17 cellular contexts compared by ENCODE assay signal in the genomic region with DNA sequence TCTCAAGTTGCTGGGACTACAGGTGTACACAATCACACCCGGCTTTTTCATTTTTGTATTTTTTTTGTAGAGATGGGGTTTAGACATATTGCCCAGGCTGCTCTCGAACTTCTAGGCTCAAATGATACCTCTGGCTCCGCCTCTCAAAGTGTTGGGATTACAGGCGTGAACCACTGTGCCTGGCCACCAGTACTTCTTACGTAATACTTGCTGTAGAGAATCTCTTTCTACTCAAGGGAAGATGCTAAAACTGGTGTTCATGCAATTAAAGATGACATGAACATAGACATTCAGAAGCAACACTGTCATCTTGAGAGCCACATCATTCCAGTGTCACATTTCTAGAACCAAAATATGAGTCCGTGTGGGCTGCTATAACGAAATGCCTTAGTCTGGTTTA. TPM values are rescaled to one million over a fixed set of nuclear protein-coding genes. Genes with fewer than 3 reads are reported as not detected.
DNase-seq lines count a peak whose midpoint lies in the region; ATAC-seq, FAIRE-seq and TF ChIP-seq lines count a peak whose summit lies in the region.
"Had no signal": no experiment of that assay in that cellular context is flagged by ENCODE, and none has a peak within 500 bp of the region (broad histone marks: within the 10 kb centered on the region; RNA-seq: fewer than 3 reads in every experiment).

No MANE protein-coding gene starts in this region.

- no peak overlapping the region for H3K9ac ChIP-seq in HepG2 (ENCODE audit: insufficient read depth, low read depth, low read length)
- no peak overlapping the region for H3K9ac ChIP-seq in keratinocyte (ENCODE audit: control insufficient read depth, extremely low read depth, insufficient read depth, low read length)

- 97% methylated on average over 7 of the region's 7 CpGs for WGBS in HepG2 (ENCODE audit: low lambda C conversion rate)
- WGBS in right lobe of liver (ENCODE audit: insufficient coverage, low coverage, low lambda C conversion rate, missing lambda C conversion rate): 90% methylated on average over 7 of the region's 7 CpGs

- H3K36me3 ChIP-seq in HepG2 (replicated peaks in 1 of 2; ENCODE audit: control insufficient read depth in 1 of 2, insufficient read depth in 2 of 2, low read length in 2 of 2) (peaks cover 2 to 24% of the 10 kb centered on the region in 2 experiments; a peak in 3 of 5 replicates), right lobe of liver (peaks cover 0 to 4% (median 0%) of the 10 kb centered on the region in 4 donors), keratinocyte (ENCODE audit: control insufficient read depth in 2 of 2, extremely low read depth in 1 of 2, insufficient read depth in 2 of 2, low read length in 2 of 2) (peaks cover 4 to 25% of the 10 kb centered on the region in 2 experiments), BE2C (no peaks in the 10 kb centered on the region; the same call in none of the 2 replicates)

- H3K79me2 ChIP-seq in HepG2 (ENCODE audit: insufficient read depth, low read length) (no peaks in the 10 kb centered on the region), keratinocyte (ENCODE audit: control insufficient read depth, insufficient read depth, low read length) (no peaks in the 10 kb centered on the region)

- H3K4me2 ChIP-seq in HepG2 (ENCODE audit: low read depth, low read length): no peak overlapping the region
- H3K4me2 ChIP-seq in keratinocyte (ENCODE audit: control insufficient read depth, extremely low read depth, insufficient read depth, low read depth, low read length): no peak overlapping the region

- TF ChIP-seq EP300 in HepG2 (IDR thresholded peaks at IDR 0.05; ENCODE audit: low read depth in 2 of 2, low read length in 2 of 2) (no peak), HepG2 (CRISPR knock-in tag; IDR thresholded peaks at IDR 0.05; ENCODE audit: borderline replicate concordance) (no peak)

- TF ChIP-seq CTCF in HepG2 (CRISPR knock-in tag; IDR thresholded peaks at IDR 0.05): no peak
- no peak for TF ChIP-seq CTCF in right lobe of liver (IDR thresholded peaks at IDR 0.05)
- TF ChIP-seq CTCF in keratinocyte (optimal IDR thresholded peaks at IDR 0.05 in 1 of 3, IDR thresholded peaks at IDR 0.05 in 1 of 3, conservative IDR thresholded peaks at IDR 0.05 in 1 of 3; ENCODE audit: extremely low read depth in 1 of 3, insufficient read depth in 2 of 3, low read length in 3 of 3): no peak
- no peak for TF ChIP-seq CTCF in BE2C (IDR thresholded peaks at IDR 0.05; ENCODE audit: low read depth, low read length)
- TF ChIP-seq CTCF in foreskin keratinocyte (conservative IDR thresholded peaks at IDR 0.05): no peak

- H3K9me1 ChIP-seq in keratinocyte (ENCODE audit: control insufficient read depth, extremely low read depth, insufficient read depth, low read length): peaks cover 2% of the 10 kb centered on the region

- no peak for TF ChIP-seq POLR2A in HepG2 (IDR thresholded peaks at IDR 0.05; ENCODE audit: insufficient read depth in 1 of 2, low read depth in 2 of 2, low read length in 2 of 2)
- TF ChIP-seq POLR2A in right lobe of liver (IDR thresholded peaks at IDR 0.05): no peak

- no peak for TF ChIP-seq RAD21 in HepG2 (CRISPR knock-in tag; IDR thresholded peaks at IDR 0.05)

- no TSS peak for BruUV-seq in HepG2 (replicated peaks; lab: Mats Ljungman, UMichigan)

- no peak for FAIRE-seq in HepG2 (lab: Jason Lieb, UNC)
- FAIRE-seq in keratinocyte (lab: Jason Lieb, UNC): peak; percentile 36
- FAIRE-seq: G401.6, GM12891, HTR-8/SVneo had no signal

- intact Hi-C loops in HepG2 (cut with micrococcal nuclease; ENCODE audit: unreplicated experiment): no loop called here
- intact Hi-C loops in right lobe of liver (cut with DNase I): no loop called here

- ATAC-seq in HepG2 (no peak), right lobe of liver (no peak), GM21367 (IDR thresholded peaks at IDR 0.05; ENCODE audit: unreplicated experiment) (no peak), foreskin keratinocyte (no peak)
- ATAC-seq: HCT116 had no signal

- H3K4me3 ChIP-seq in HepG2 (replicated peaks in 1 of 3; ENCODE audit: insufficient read depth in 1 of 3, low read depth in 2 of 3, low read length in 3 of 3) (no peak overlapping the region), right lobe of liver (no peak overlapping the region), keratinocyte (ENCODE audit: control insufficient read depth in 2 of 3, extremely low read depth in 1 of 3, insufficient read depth in 2 of 3, low read depth in 1 of 3, low read length in 3 of 3) (no peak overlapping the region), BE2C (ENCODE audit: low read depth, low read length) (no peak overlapping the region)

- no peaks in the 10 kb centered on the region for H3K9me3 ChIP-seq in HepG2 (ENCODE audit: low read length)
- H3K9me3 ChIP-seq in right lobe of liver: no peaks in the 10 kb centered on the region
- no peaks in the 10 kb centered on the region for H3K9me3 ChIP-seq in keratinocyte (ENCODE audit: control insufficient read depth, low read depth, low read length)
- no peaks in the 10 kb centered on the region for H3K9me3 ChIP-seq in BE2C

- in situ Hi-C loops in HepG2 (cut with HindIII; ENCODE audit: extremely low pct_ligation_motif_present, low pct_unique_long_range_greater_than_20kb): no loop called here

- no peaks in the 10 kb centered on the region for H3K4me1 ChIP-seq in HepG2 (ENCODE audit: insufficient read depth, low read length)
- peaks cover 0 to 21% (median 0%) of the 10 kb centered on the region in 4 donors for H3K4me1 ChIP-seq in right lobe of liver
- H3K4me1 ChIP-seq in keratinocyte (ENCODE audit: control insufficient read depth, extremely low read depth, insufficient read depth, low read length): peaks cover 14% of the 10 kb centered on the region
- no peaks in the 10 kb centered on the region for H3K4me1 ChIP-seq in BE2C
- peaks cover 3% of the 10 kb centered on the region for H3K4me1 ChIP-seq in foreskin keratinocyte

- DNase-seq in HepG2 (ENCODE audit: low spot score): no peak
- no peak for DNase-seq in right lobe of liver
- DNase-seq in NAMALWA (ENCODE audit: low spot score): peak; percentile 9
- no peak for DNase-seq in keratinocyte (ENCODE audit: low read depth, low spot score)
- DNase-seq in NCI-H82 (lab: John Stamatoyannopoulos, UW): no peak
- no peak for DNase-seq in BE2C
- DNase-seq in foreskin keratinocyte: no peak
- DNase-seq: CD4-positive, alpha-beta memory T cell; EL; GOT3 had no signal

- no peaks in the 10 kb centered on the region for H4K20me1 ChIP-seq in HepG2 (ENCODE audit: insufficient read depth, low read length)
- no peaks in the 10 kb centered on the region for H4K20me1 ChIP-seq in keratinocyte (ENCODE audit: control insufficient read depth, extremely low read depth, insufficient read depth, low read length)

- no peak overlapping the region for H2AFZ ChIP-seq in HepG2 (ENCODE audit: low read length)
- no peak overlapping the region for H2AFZ ChIP-seq in keratinocyte (ENCODE audit: control insufficient read depth, low read length)

- H3K27ac ChIP-seq in HepG2 (ENCODE audit: extremely low read length, insufficient read depth, low read length) (no peak overlapping the region), right lobe of liver (no peak overlapping the region), keratinocyte (ENCODE audit: control insufficient read depth, insufficient read depth, low read length) (no peak overlapping the region), foreskin keratinocyte (no peak overlapping the region)
- H3K27ac ChIP-seq: 22Rv1, C4-2B had no signal

- no peaks in the 10 kb centered on the region for H3K27me3 ChIP-seq in HepG2 (ENCODE audit: control insufficient read depth in 1 of 2, insufficient read depth in 2 of 2, low read length in 2 of 2)
- H3K27me3 ChIP-seq in right lobe of liver: no peaks in the 10 kb centered on the region
- no peaks in the 10 kb centered on the region for H3K27me3 ChIP-seq in keratinocyte (ENCODE audit: control insufficient read depth, extremely low read depth, insufficient read depth, low read length)
- H3K27me3 ChIP-seq in BE2C: no peaks in the 10 kb centered on the region
- no peaks in the 10 kb centered on the region for H3K27me3 ChIP-seq in foreskin keratinocyte

- dilution Hi-C loops in keratinocyte (cut with MboI; ENCODE audit: extremely low pct_ligation_motif_present, low sequenced_read_pairs): no loop called here

- POLR2A ChIA-PET in HepG2 (lab: Yijun Ruan, JAX): no interaction called here

- CTCF ChIA-PET in HepG2 (lab: Yijun Ruan, JAX; ENCODE audit: low intra/inter-chr PET ratio, low total read pairs): no interaction called here

RNA-seq across cellular contexts. Expression of a gene that starts 53.7 kb away (rescaled TPM):
- total RNA-seq in HepG2 (2016; rRNA removed; fragmentation: Illumina TruSeq; extraction: Trizol): 0.04 TPM in 1 of 2 replicates, not detected in the other
- total RNA-seq in HepG2 (2016; cell fraction: cytosol; rRNA removed; fragmentation: Illumina TruSeq; extraction: Trizol; ENCODE audit: low read depth): not detected in 2 replicates
- total RNA-seq in HepG2 (2016; cell fraction: insoluble cytoplasmic fraction; rRNA removed; fragmentation: Illumina TruSeq; extraction: Trizol): 0.04 TPM in 1 of 2 replicates, not detected in the other
- total RNA-seq in HepG2 (2016; cell fraction: membrane; rRNA removed; fragmentation: Illumina TruSeq; extraction: Trizol): 0.03 TPM in 1 of 2 replicates, not detected in the other
- 0.16 and 0.25 TPM in 2 replicates for total RNA-seq in HepG2 (2016; cell fraction: nucleus; rRNA removed; fragmentation: Illumina TruSeq; extraction: Trizol)
- polyA plus RNA-seq in HepG2 (2011; rRNA removed): 0.86 and 1.2 TPM in 2 replicates
- polyA plus RNA-seq in HepG2 (2011; cell fraction: cytosol; rRNA removed): 0.67 and 0.68 TPM in 2 replicates
- 0.74 and 0.85 TPM in 2 replicates for polyA plus RNA-seq in HepG2 (2011; cell fraction: nucleus; rRNA removed)
- 1.0 and 1.8 TPM in 2 replicates for polyA plus RNA-seq in HepG2 (2012)
- polyA plus RNA-seq in HepG2 (2016; cell fraction: cytosol; fragmentation: Illumina TruSeq; extraction: Trizol; ENCODE audit: low read depth): 0.03 and 0.09 TPM in 2 replicates
- polyA plus RNA-seq in HepG2 (2016; cell fraction: insoluble cytoplasmic fraction; fragmentation: Illumina TruSeq; extraction: Trizol; ENCODE audit: low read depth): 0.07 and 0.08 TPM in 2 replicates
- polyA plus RNA-seq in HepG2 (2016; cell fraction: membrane; fragmentation: Illumina TruSeq; extraction: Trizol; ENCODE audit: low read depth): not detected in 2 replicates
- polyA plus RNA-seq in HepG2 (2016; cell fraction: nucleus; fragmentation: Illumina TruSeq; extraction: Trizol; ENCODE audit: insufficient read depth, low read depth): 0.14 and 0.28 TPM in 2 replicates
- polyA minus RNA-seq in HepG2 (2011; rRNA and poly(A)+ RNA removed; ENCODE audit: low replicate concordance): 1.2 TPM in 1 of 2 replicates, not detected in the other
- 0.53 and 0.69 TPM in 2 replicates for polyA minus RNA-seq in HepG2 (2011; cell fraction: cytosol; rRNA and poly(A)+ RNA removed)
- polyA minus RNA-seq in HepG2 (2011; cell fraction: nucleus; rRNA and poly(A)+ RNA removed): 1.4 and 1.6 TPM in 2 replicates
- under 1 TPM; 0.14 to 0.93 (median 0.59) TPM for total RNA-seq in right lobe of liver
- polyA plus RNA-seq in keratinocyte: 0.05 TPM in 2 of 3 replicates, not detected in the other
- 2.3 TPM for polyA plus RNA-seq in keratinocyte (2011; ENCODE audit: low read depth)
- not detected in 2 replicates for polyA plus RNA-seq in keratinocyte (2011; cell fraction: cytosol; rRNA removed)
- 0.17 and 0.24 TPM in 2 replicates for polyA plus RNA-seq in keratinocyte (2011; cell fraction: nucleus; rRNA removed)
- polyA plus RNA-seq in keratinocyte (2012; ENCODE audit: low replicate concordance): 1.5 TPM in 1 of 2 replicates, not detected in the other
- 0.13 TPM in 1 of 3 replicates, not detected in the others for polyA minus RNA-seq in keratinocyte
- not detected for polyA minus RNA-seq in keratinocyte (2011; cell fraction: cytosol; rRNA and poly(A)+ RNA removed)
- polyA minus RNA-seq in keratinocyte (2011; cell fraction: nucleus; rRNA and poly(A)+ RNA removed): 0.42 and 1.4 TPM in 2 replicates
- polyA plus RNA-seq in BE2C (2012; ENCODE audit: insufficient read depth, insufficient read length, low read depth): 1.2 TPM
- not detected in 2 replicates for total RNA-seq in foreskin keratinocyte
- not detected in 2 replicates for polyA plus RNA-seq in foreskin keratinocyte
- total RNA-seq: CD4-positive, alpha-beta memory T cell had no signal
